ENCODE assay signal across 1 cellular context in the genomic region with DNA sequence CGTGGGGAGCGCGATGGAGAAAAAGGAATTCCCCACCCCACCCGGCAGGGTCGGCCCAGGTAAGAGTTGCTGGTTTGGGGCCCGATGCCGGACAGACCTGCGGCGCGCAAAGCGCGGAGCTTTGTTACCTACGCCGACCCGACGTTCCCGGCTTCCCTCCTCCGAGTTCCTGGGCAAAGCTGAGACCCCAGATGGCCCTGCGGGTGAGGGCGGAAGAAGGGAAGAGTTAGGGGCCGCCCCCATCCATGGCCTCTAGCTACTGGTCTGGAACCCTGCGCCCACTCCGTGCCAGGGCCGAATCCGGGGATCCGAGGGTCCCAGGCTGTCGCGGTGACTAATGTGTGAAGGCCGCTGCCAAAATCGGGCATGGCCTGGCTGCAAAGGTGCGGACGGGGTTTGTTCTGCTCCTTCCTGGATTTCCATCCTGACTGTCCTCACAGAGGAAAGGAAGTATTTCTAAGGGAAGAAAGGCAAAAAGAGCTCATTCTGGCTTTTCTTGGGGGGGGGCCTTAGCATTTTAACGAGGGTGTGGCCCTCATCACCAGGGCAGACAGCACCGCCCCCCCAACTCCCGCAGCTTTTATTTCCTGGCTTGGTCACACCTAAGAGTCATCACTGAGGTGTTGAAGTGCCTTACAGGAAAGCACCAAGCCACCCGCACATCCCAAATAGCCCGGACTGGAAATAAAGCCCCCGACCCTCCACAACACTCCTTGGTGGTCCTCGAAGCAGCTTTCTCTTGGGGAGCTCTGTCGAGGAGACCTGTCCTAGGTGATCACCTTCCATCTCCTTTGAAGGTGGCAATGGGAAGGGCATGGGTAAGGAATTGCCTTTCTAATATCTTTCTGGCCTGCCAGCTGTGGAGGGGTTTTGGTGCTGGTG.
TF ChIP-seq lines count a peak whose summit lies in the region.

No MANE protein-coding gene starts in this region.

TF ChIP-seq in H1, 55 proteins besides CTCF, POLR2A, EP300 and RAD21:
- TF ChIP-seq EGR1 (IDR thresholded peaks at IDR 0.05; ENCODE audit: borderline replicate concordance, low read depth, low read length): peak; percentile 42; the same call in 1 of the 2 replicates
- peak; percentile 81 for TF ChIP-seq SAP30 (IDR thresholded peaks at IDR 0.05; ENCODE audit: insufficient read depth, insufficient replicate concordance, low read length)
- 0 out of 2 replicates have a peak, but pooled peaks have one; percentile 34 for TF ChIP-seq RBBP5 (IDR thresholded peaks at IDR 0.05; ENCODE audit: borderline replicate concordance, low read depth, low read length)
- peak; percentile 22 for TF ChIP-seq KDM4A (IDR thresholded peaks at IDR 0.05; ENCODE audit: low read depth, low read length, severe bottlenecking)
- peak; percentile 49; the same call in 1 of the 2 replicates for TF ChIP-seq CHD2 (IDR thresholded peaks at IDR 0.05; ENCODE audit: low read length)
- TF ChIP-seq SIN3A (conservative IDR thresholded peaks at IDR 0.05 in 1 of 2, IDR thresholded peaks at IDR 0.05 in 1 of 2; ENCODE audit: low read depth in 1 of 2, low read length in 2 of 2): peak; percentile 62 to 73; a peak in 2 of 4 replicates
- TF ChIP-seq YY1 (IDR thresholded peaks at IDR 0.05; ENCODE audit: low read depth, low read length): no peak
- TF ChIP-seq HDAC6 (IDR thresholded peaks at IDR 0.05; ENCODE audit: low read depth, low read length): no peak
- TF ChIP-seq BACH1 (IDR thresholded peaks at IDR 0.05; ENCODE audit: low read length): no peak
- peak; percentile 50 for TF ChIP-seq CREB1 (IDR thresholded peaks at IDR 0.05)
- TF ChIP-seq SUZ12 (IDR thresholded peaks at IDR 0.05; ENCODE audit: low read length): no peak
- TF ChIP-seq FOSL1 (IDR thresholded peaks at IDR 0.05; ENCODE audit: insufficient read depth, low read depth, low read length): no peak
- peak; percentile 71 for TF ChIP-seq TAF1 (IDR thresholded peaks at IDR 0.05; ENCODE audit: low read depth, low read length)
- peak; percentile 75; the same call in 1 of the 2 replicates for TF ChIP-seq JUND (IDR thresholded peaks at IDR 0.05; ENCODE audit: low read length)
- peak; percentile 62; the same call in 1 of the 2 replicates for TF ChIP-seq JUN (IDR thresholded peaks at IDR 0.05; ENCODE audit: low read depth, low read length)
- no peak for TF ChIP-seq SIX5 (IDR thresholded peaks at IDR 0.05; ENCODE audit: low read depth, low read length)
- TF ChIP-seq RFX5 (IDR thresholded peaks at IDR 0.05; ENCODE audit: borderline replicate concordance, low read depth, low read length): peak; percentile 49; the same call in 1 of the 2 replicates
- TF ChIP-seq CTBP2 (IDR thresholded peaks at IDR 0.05; ENCODE audit: borderline replicate concordance, insufficient read depth, insufficient read length, low read length): no peak
- peak; percentile 97 for TF ChIP-seq SP1 (IDR thresholded peaks at IDR 0.05; ENCODE audit: low read depth, low read length)
- TF ChIP-seq ASH2L (IDR thresholded peaks at IDR 0.05; ENCODE audit: low read length): peak; percentile 55
- TF ChIP-seq TBP (IDR thresholded peaks at IDR 0.05; ENCODE audit: low read depth, low read length): peak; percentile 64
